ENCODE assay signal across 24 cellular contexts in the genomic region with DNA sequence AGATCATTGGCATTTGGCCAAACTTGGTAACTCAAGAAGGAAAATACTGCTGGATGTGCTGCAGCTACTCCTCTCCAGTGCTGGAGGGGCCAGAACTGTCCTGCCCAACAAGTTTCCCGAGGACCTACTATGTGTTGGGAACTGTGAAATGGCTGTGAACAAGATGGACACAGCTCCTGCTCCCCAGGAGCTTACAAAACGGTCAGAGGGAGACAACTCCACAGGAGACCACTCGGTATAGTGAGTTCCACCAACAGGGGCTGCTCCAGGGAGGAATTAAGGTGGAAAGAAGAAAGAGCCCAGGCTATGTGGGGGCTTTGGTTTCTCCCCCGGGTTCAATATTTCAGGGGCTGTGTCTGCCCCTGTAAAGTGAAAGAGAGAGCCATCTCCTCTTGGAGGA.
DNase-seq lines count a peak whose midpoint lies in the region; TF ChIP-seq lines count a peak whose summit lies in the region.
"Had no signal": no experiment of that assay in that cellular context is flagged by ENCODE, and none has a peak within 500 bp of the region (broad histone marks: within the 10 kb centered on the region; RNA-seq: fewer than 3 reads in every experiment).

No MANE protein-coding gene starts in this region.

- no peak overlapping the region for H3K4me3 ChIP-seq in mammary epithelial cell (replicated peaks in 1 of 3; ENCODE audit: insufficient read depth in 1 of 3, low read depth in 2 of 3, low read length in 3 of 3)
- H3K4me3 ChIP-seq: ovary, transverse colon had no signal

- no peaks in the 10 kb centered on the region for H3K4me1 ChIP-seq in mammary epithelial cell (ENCODE audit: insufficient read depth, low read length)
- H3K4me1 ChIP-seq: transverse colon had no signal

- no peaks in the 10 kb centered on the region for H4K20me1 ChIP-seq in mammary epithelial cell (ENCODE audit: insufficient read depth, low read length)

- no peak overlapping the region for H3K27ac ChIP-seq in mammary epithelial cell (ENCODE audit: insufficient read depth, low read depth, low read length)
- H3K27ac ChIP-seq: ovary, transverse colon had no signal

- CTCF ChIA-PET in MCF 10A (lab: Yijun Ruan, JAX), result interaction anchor here (1.2 kb wide), 1 partner anchor 11 kb away, joined by 3 read pairs; no protein-coding TSS in a partner anchor
- CTCF ChIA-PET in mammary epithelial cell (lab: Charles Lee; ENCODE audit: low non-redundant PET), result no interaction called here

- no peak overlapping the region for H3K4me3 Mint-ChIP-seq in MCF 10A (ENCODE audit: unreplicated experiment)
- H3K4me3 Mint-ChIP-seq: activated CD4-positive, alpha-beta memory T cell treated with anti-CD3 and anti-CD28 coated beads for 36 hours; activated naive CD4-positive, alpha-beta T cell treated with anti-CD3 and anti-CD28 coated beads for 36 hours; CD14-positive monocyte; effector memory CD8-positive, alpha-beta T cell; nephron progenitor cell; stimulated activated memory B cell treated with anti-CD40 and anti-IgM and Interleukin-4, amounts not matched to agents 10 μg/mL and 1 μg/mL and 100 μg/mL, for 72 hours had no signal

- no peak overlapping the region for H3K9ac ChIP-seq in mammary epithelial cell (ENCODE audit: insufficient read depth, low read length)

- H3K27ac Mint-ChIP-seq in MCF 10A (ENCODE audit: low read depth, unreplicated experiment), result no peak overlapping the region
- H3K27ac Mint-ChIP-seq: activated CD4-positive, alpha-beta memory T cell treated with anti-CD3 and anti-CD28 coated beads for 36 hours; activated naive CD4-positive, alpha-beta T cell treated with anti-CD3 and anti-CD28 coated beads for 36 hours; CD14-positive monocyte; effector memory CD8-positive, alpha-beta T cell; nephron progenitor cell; stimulated activated memory B cell treated with anti-CD40 and anti-IgM and Interleukin-4, amounts not matched to agents 10 μg/mL and 1 μg/mL and 100 μg/mL, for 72 hours had no signal

- BruUV-seq in MCF 10A (replicated peaks; lab: Mats Ljungman, UMichigan), result no TSS peak
- BruUV-seq in mammary epithelial cell (replicated peaks; lab: Mats Ljungman, UMichigan), result no TSS peak

- DNase-seq in MCF 10A (ENCODE audit: unreplicated experiment) (peak; percentile 5), mammary epithelial cell (no peak), NCI-H82 (lab: John Stamatoyannopoulos, UW) (peak; percentile 69), Ammon's horn (ENCODE audit: low spot score) (no peak), NCI-H524 treated with DMSO at 0.1 percent for 48 hours (lab: John Stamatoyannopoulos, UW) (no peak)
- DNase-seq in activated CD4-positive, alpha-beta T cell treated with anti-CD3 and anti-CD28 coated beads for 48 hours, result no peak
- DNase-seq: activated CD4-positive, alpha-beta memory T cell treated with anti-CD3 and anti-CD28 coated beads for 36 hours; activated CD4-positive, CD25-positive, alpha-beta regulatory T cell treated with anti-CD3 and anti-CD28 coated beads, Interleukin-2, amount 50 U/mL, for 72 hours; activated naive CD4-positive, alpha-beta T cell treated with anti-CD3 and anti-CD28 coated beads for 36 hours; central memory CD4-positive, alpha-beta T cell; cortex of kidney; effector memory CD8-positive, alpha-beta T cell; erythroblast; glutamatergic neuron; IMR-90; left colon; nephron progenitor cell; ovary; SHP77 treated with DMSO at 0.1 percent for 48 hours; stimulated activated CD4-positive, alpha-beta T cell treated with anti-CD3 and anti-CD28 coated beads, Interleukin-15, amount 100 ng/mL, for 24 hours; transverse colon had no signal

- no peak overlapping the region for H3K4me2 ChIP-seq in mammary epithelial cell (ENCODE audit: insufficient read depth, low read depth, low read length)

- in situ Hi-C loops in mammary epithelial cell (cut with MboI; ENCODE audit: low sequenced_read_pairs in 2 of 2), result no loop called here

- no peaks in the 10 kb centered on the region for H3K36me3 Mint-ChIP-seq in MCF 10A (ENCODE audit: insufficient read depth, unreplicated experiment)
- H3K36me3 Mint-ChIP-seq: activated CD4-positive, alpha-beta memory T cell treated with anti-CD3 and anti-CD28 coated beads for 36 hours; CD14-positive monocyte; stimulated activated memory B cell treated with anti-CD40 and anti-IgM and Interleukin-4, amounts not matched to agents 10 μg/mL and 1 μg/mL and 100 μg/mL, for 72 hours had no signal

- H3K27me3 Mint-ChIP-seq in MCF 10A (ENCODE audit: insufficient read depth, unreplicated experiment), result peaks cover 57% of the 10 kb centered on the region
- H3K27me3 Mint-ChIP-seq: stimulated activated memory B cell treated with anti-CD40 and anti-IgM and Interleukin-4, amounts not matched to agents 10 μg/mL and 1 μg/mL and 100 μg/mL, for 72 hours had no signal

- no peaks in the 10 kb centered on the region for H3K9me3 ChIP-seq in mammary epithelial cell (replicated peaks; ENCODE audit: insufficient read depth, low read length)
- H3K9me3 ChIP-seq: ovary, transverse colon had no signal

- intact Hi-C loops in MCF 10A (cut with micrococcal nuclease) (no loop called here), mammary epithelial cell (cut with micrococcal nuclease) (no loop called here)

- POLR2A ChIA-PET in MCF 10A (lab: Yijun Ruan, JAX), result no interaction called here

- no peaks in the 10 kb centered on the region for H3K79me2 ChIP-seq in mammary epithelial cell (ENCODE audit: insufficient read depth, low read length)

- TF ChIP-seq RAD21 in Ishikawa (IDR thresholded peaks at IDR 0.05; ENCODE audit: low read depth), result no peak

- no peaks in the 10 kb centered on the region for H3K36me3 ChIP-seq in mammary epithelial cell (ENCODE audit: insufficient read depth, low read length)
- H3K36me3 ChIP-seq: ovary, transverse colon had no signal

- H3K9me3 Mint-ChIP-seq in MCF 10A (ENCODE audit: unreplicated experiment), result no peaks in the 10 kb centered on the region
- H3K9me3 Mint-ChIP-seq: activated CD4-positive, alpha-beta memory T cell treated with anti-CD3 and anti-CD28 coated beads for 36 hours; activated naive CD4-positive, alpha-beta T cell treated with anti-CD3 and anti-CD28 coated beads for 36 hours; effector memory CD8-positive, alpha-beta T cell; nephron progenitor cell; stimulated activated memory B cell treated with anti-CD40 and anti-IgM and Interleukin-4, amounts not matched to agents 10 μg/mL and 1 μg/mL and 100 μg/mL, for 72 hours had no signal

- WGBS in mammary epithelial cell (ENCODE audit: low coverage, missing lambda C conversion rate), result 17% methylated on average over 4 of the region's 4 CpGs

- no peak for TF ChIP-seq EP300 in Ishikawa (IDR thresholded peaks at IDR 0.05; ENCODE audit: borderline replicate concordance)

- TF ChIP-seq CTCF in MCF 10A (IDR thresholded peaks at IDR 0.05; ENCODE audit: unreplicated experiment), result no peak
- no peak for TF ChIP-seq CTCF in mammary epithelial cell (conservative IDR thresholded peaks at IDR 0.05 in 1 of 2, IDR thresholded peaks at IDR 0.05 in 1 of 2; ENCODE audit: extremely low read depth in 1 of 2, insufficient read depth in 1 of 2, low read depth in 1 of 2, low read length in 2 of 2)

- H2AFZ ChIP-seq in mammary epithelial cell (ENCODE audit: low read depth, low read length), result no peak overlapping the region

- H3K27me3 ChIP-seq in mammary epithelial cell (ENCODE audit: insufficient read depth, low read length), result no peaks in the 10 kb centered on the region
- H3K27me3 ChIP-seq: ovary, transverse colon had no signal

- no peaks in the 10 kb centered on the region for H3K4me1 Mint-ChIP-seq in MCF 10A (ENCODE audit: insufficient read depth, unreplicated experiment)
- H3K4me1 Mint-ChIP-seq: CD14-positive monocyte; nephron progenitor cell; stimulated activated memory B cell treated with anti-CD40 and anti-IgM and Interleukin-4, amounts not matched to agents 10 μg/mL and 1 μg/mL and 100 μg/mL, for 72 hours had no signal

- dilution Hi-C loops in mammary epithelial cell (cut with HindIII; ENCODE audit: low sequenced_read_pairs), result no loop called here

TF ChIP-seq in Ishikawa, 13 proteins besides CTCF, POLR2A, EP300 and RAD21:
- 0 out of 2 replicates have a peak, but pooled peaks have one; percentile 11 for TF ChIP-seq NFIC (IDR thresholded peaks at IDR 0.05)
- TF ChIP-seq TEAD4 (IDR thresholded peaks at IDR 0.05), result no peak

Comparison
In these comparisons a context has a peak if more than half of its experiments do, and no peak if none do; other contexts are left out.
1. DNase-seq: peak in MCF 10A (single experiment) and NCI-H82 (single experiment); none in mammary epithelial cell (single experiment), Ammon's horn (single experiment), NCI-H524 treated with DMSO at 0.1 percent for 48 hours (single experiment) and activated CD4-positive, alpha-beta T cell treated with anti-CD3 and anti-CD28 coated beads for 48 hours (single experiment).